13 cellular contexts compared by ENCODE assay signal in genomic region chr19:10920781-10921180, GRCh38.
"Had no signal": no experiment of that assay in that cellular context is flagged by ENCODE, and none has a peak within 500 bp of the region (broad histone marks: within the 10 kb centered on the region; RNA-seq: fewer than 3 reads in every experiment).

No MANE protein-coding gene starts in this region.

- ATAC-seq: T-helper 17 cell had no signal

- DNase-seq: activated CD4-positive, alpha-beta T cell treated with anti-CD3 and anti-CD28 coated beads, Interleukin-2, amount 10 ng/mL, durations not matched to agents 24 days and 14 days; activated CD8-positive, alpha-beta memory T cell treated with anti-CD3 and anti-CD28 coated beads for 24 hours; activated naive CD4-positive, alpha-beta T cell treated with Interleukin-2 at 50 U/mL for 16 hours; midbrain; ovary; T-helper 17 cell; uterus had no signal

- H3K27me3 ChIP-seq: ascending aorta, breast epithelium, ovary, tibial nerve, uterus had no signal

- H3K4me1 ChIP-seq: ascending aorta, breast epithelium, tibial nerve, uterus had no signal

- H3K9me3 ChIP-seq: ascending aorta, breast epithelium, ovary, tibial nerve, uterus had no signal

- H3K36me3 ChIP-seq: breast epithelium, ovary, uterus had no signal

- H3K4me3 ChIP-seq: ascending aorta, breast epithelium, lung, ovary, tibial nerve, uterus had no signal

- FAIRE-seq: endometrium, islet of Langerhans had no signal

- H3K27ac ChIP-seq: ascending aorta, breast epithelium, ovary, tibial nerve, uterus had no signal
